In the genomic region with DNA sequence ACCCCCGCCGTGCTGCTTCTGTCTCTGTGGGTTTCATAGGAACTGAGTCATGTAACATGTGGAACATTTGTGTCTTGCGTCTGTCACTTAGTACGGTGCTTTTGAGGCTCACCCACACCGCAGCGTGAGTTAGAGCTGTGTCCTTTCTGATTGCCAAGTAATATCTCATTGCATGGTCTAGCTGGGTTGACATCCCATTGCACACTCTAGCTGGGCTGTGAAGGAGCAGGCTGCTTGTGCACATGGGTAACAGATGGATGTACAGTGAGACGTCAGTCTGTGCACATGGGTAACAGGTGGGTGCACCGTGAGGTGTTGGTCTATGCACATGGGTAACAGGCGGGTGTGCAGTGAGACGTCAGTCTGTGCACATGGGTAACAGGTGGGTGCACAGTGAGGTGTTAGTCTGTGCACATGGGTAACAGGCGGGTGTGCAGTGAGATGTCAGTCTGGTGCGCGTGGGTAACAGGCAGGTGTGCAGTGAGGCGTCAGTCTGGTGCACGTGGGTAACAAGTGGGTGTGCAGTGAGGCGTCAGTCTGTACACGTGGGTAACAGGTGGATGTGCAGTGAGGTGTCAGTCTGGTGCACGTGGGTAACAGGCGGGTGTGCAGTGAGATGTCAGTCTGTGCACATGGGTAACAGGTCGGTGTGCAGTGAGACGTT, we compare ENCODE assay signal across 8 cellular contexts. TPM values are rescaled to one million over a fixed set of nuclear protein-coding genes. Genes with fewer than 3 reads are reported as not detected.
DNase-seq lines count a peak whose midpoint lies in the region; ATAC-seq and TF ChIP-seq lines count a peak whose summit lies in the region.
"Not testable (repeated sequence)": the region's sequence is repeated elsewhere in the genome, so short reads cannot be mapped to it uniquely, and the experiment has no call there.

No MANE protein-coding gene starts in this region.

- peak overlapping the region; percentile 80 for H3K27ac Mint-ChIP-seq in T-helper 2 cell treated with Interferon-gamma antibody and Interleukin-4, amounts not matched to agents 5 μg/mL and 100 μg/mL, for 36 hours
- H3K27ac Mint-ChIP-seq in activated T-helper 2 cell treated with anti-CD3 and anti-CD28 coated beads, Interferon-gamma antibody, Interleukin-2, Interleukin-4, amounts not matched to agents 10 μg/mL and 5 μg/mL and 100 μg/mL, durations not matched to agents 14 hours and 24 hours and 36 hours, result peak overlapping the region; percentile 87

- not testable (repeated sequence) for H3K9me3 Mint-ChIP-seq in T-helper 2 cell treated with Interferon-gamma antibody and Interleukin-4, amounts not matched to agents 5 μg/mL and 100 μg/mL, for 36 hours; activated T-helper 2 cell treated with anti-CD3 and anti-CD28 coated beads, Interferon-gamma antibody, Interleukin-2, Interleukin-4, amounts not matched to agents 10 μg/mL and 5 μg/mL and 100 μg/mL, durations not matched to agents 14 hours and 24 hours and 36 hours

- H3K4me3 Mint-ChIP-seq in T-helper 2 cell treated with Interferon-gamma antibody and Interleukin-4, amounts not matched to agents 5 μg/mL and 100 μg/mL, for 36 hours, result peak overlapping the region; percentile 59
- H3K4me3 Mint-ChIP-seq in activated T-helper 2 cell treated with anti-CD3 and anti-CD28 coated beads, Interferon-gamma antibody, Interleukin-2, Interleukin-4, amounts not matched to agents 10 μg/mL and 5 μg/mL and 100 μg/mL, durations not matched to agents 14 hours and 24 hours and 36 hours (ENCODE audit: low read depth), result peak overlapping the region; percentile 58

- H3K4me3 ChIP-seq in AG10803 (ENCODE audit: low read length); HFF-Myc (replicated peaks; ENCODE audit: low read depth, low read length): not testable (repeated sequence)

- peak; percentile 56 for DNase-seq in AG10803 (ENCODE audit: low read depth)
- peak; percentile 89 for DNase-seq in HFF-Myc (ENCODE audit: extremely low read depth, low read depth)
- peak; percentile 91 for DNase-seq in T-helper 2 cell treated with Interferon-gamma antibody and Interleukin-4, amounts not matched to agents 5 μg/mL and 100 μg/mL, for 36 hours (ENCODE audit: low spot score)
- DNase-seq in activated T-helper 2 cell treated with anti-CD3 and anti-CD28 coated beads, Interferon-gamma antibody, Interleukin-2, Interleukin-4, amounts not matched to agents 10 μg/mL and 5 μg/mL and 100 μg/mL, durations not matched to agents 14 hours and 24 hours and 36 hours (ENCODE audit: low spot score), result peak; percentile 74
- DNase-seq in Right ventricle myocardium superior, result peak; percentile 30
- DNase-seq in stimulated activated CD4-positive, alpha-beta T cell treated with anti-CD3 and anti-CD28 coated beads, Interleukin-4, amount 100 ng/mL, for 1 hour, result peak; percentile 62

- H3K4me1 Mint-ChIP-seq in T-helper 2 cell treated with Interferon-gamma antibody and Interleukin-4, amounts not matched to agents 5 μg/mL and 100 μg/mL, for 36 hours (ENCODE audit: low read depth), result peaks cover 19% of the 10 kb centered on the region
- H3K4me1 Mint-ChIP-seq in activated T-helper 2 cell treated with anti-CD3 and anti-CD28 coated beads, Interferon-gamma antibody, Interleukin-2, Interleukin-4, amounts not matched to agents 10 μg/mL and 5 μg/mL and 100 μg/mL, durations not matched to agents 14 hours and 24 hours and 36 hours (ENCODE audit: low read depth), result peaks cover 30% of the 10 kb centered on the region

- TF ChIP-seq CTCF in AG10803 (conservative IDR thresholded peaks at IDR 0.05; ENCODE audit: low read length); HFF-Myc (IDR thresholded peaks at IDR 0.05; ENCODE audit: low read depth, low read length, missing control alignments): not testable (repeated sequence)

- intact Hi-C loops in activated T-helper 2 cell treated with anti-CD3 and anti-CD28 coated beads, Interferon-gamma antibody, Interleukin-2, Interleukin-4, amounts not matched to agents 10 μg/mL and 5 μg/mL and 100 μg/mL, durations not matched to agents 14 hours and 24 hours and 36 hours (cut with micrococcal nuclease); Right ventricle myocardium superior (cut with DNase I): not testable (repeated sequence)

- H3K36me3 Mint-ChIP-seq in T-helper 2 cell treated with Interferon-gamma antibody and Interleukin-4, amounts not matched to agents 5 μg/mL and 100 μg/mL, for 36 hours (ENCODE audit: low read depth); activated T-helper 2 cell treated with anti-CD3 and anti-CD28 coated beads, Interferon-gamma antibody, Interleukin-2, Interleukin-4, amounts not matched to agents 10 μg/mL and 5 μg/mL and 100 μg/mL, durations not matched to agents 14 hours and 24 hours and 36 hours (ENCODE audit: low read depth): not testable (repeated sequence)

- H3K27me3 Mint-ChIP-seq in T-helper 2 cell treated with Interferon-gamma antibody and Interleukin-4, amounts not matched to agents 5 μg/mL and 100 μg/mL, for 36 hours (ENCODE audit: low read depth); activated T-helper 2 cell treated with anti-CD3 and anti-CD28 coated beads, Interferon-gamma antibody, Interleukin-2, Interleukin-4, amounts not matched to agents 10 μg/mL and 5 μg/mL and 100 μg/mL, durations not matched to agents 14 hours and 24 hours and 36 hours (ENCODE audit: low read depth): not testable (repeated sequence)

- peak; percentile 53 for ATAC-seq in GM18907 (IDR thresholded peaks at IDR 0.05; ENCODE audit: unreplicated experiment)
- ATAC-seq in HG03432 (IDR thresholded peaks at IDR 0.05; ENCODE audit: unreplicated experiment), result peak; percentile 70
- peak; percentile 5 for ATAC-seq in Right ventricle myocardium superior (ENCODE audit: poor library complexity)

RNA-seq across cellular contexts. Expression of a gene that starts 58.5 kb away (rescaled TPM):
- total RNA-seq in activated T-helper 2 cell treated with anti-CD3 and anti-CD28 coated beads, Interferon-gamma antibody, Interleukin-2, Interleukin-4, amounts not matched to agents 10 μg/mL and 5 μg/mL and 100 μg/mL, durations not matched to agents 14 hours and 24 hours and 36 hours, result 73.9 and 75.8 TPM in 2 replicates
- 47.4 TPM for total RNA-seq in Right ventricle myocardium superior

Comparison
In these comparisons a context has a peak if more than half of its experiments do, and no peak if none do; other contexts are left out.
1. DNase-seq: peak in every context shown above with its lines; median percentile 91 in T-helper 2 cell treated with Interferon-gamma antibody and Interleukin-4, amounts not matched to agents 5 μg/mL and 100 μg/mL, for 36 hours; 89 in HFF-Myc; 74 in activated T-helper 2 cell treated with anti-CD3 and anti-CD28 coated beads, Interferon-gamma antibody, Interleukin-2, Interleukin-4, amounts not matched to agents 10 μg/mL and 5 μg/mL and 100 μg/mL, durations not matched to agents 14 hours and 24 hours and 36 hours; 62 in stimulated activated CD4-positive, alpha-beta T cell treated with anti-CD3 and anti-CD28 coated beads, Interleukin-4, amount 100 ng/mL, for 1 hour; 56 in AG10803; 30 in Right ventricle myocardium superior.
2. ATAC-seq: peak in every context shown above with its lines; median percentile 70 in HG03432; 53 in GM18907; 5 in Right ventricle myocardium superior.